Comparison of ENCODE assay signal across 1 cellular context in genomic region chr9:136885950-136886578, GRCh38.
TF ChIP-seq lines count a peak whose summit lies in the region.

A gene with protein sequence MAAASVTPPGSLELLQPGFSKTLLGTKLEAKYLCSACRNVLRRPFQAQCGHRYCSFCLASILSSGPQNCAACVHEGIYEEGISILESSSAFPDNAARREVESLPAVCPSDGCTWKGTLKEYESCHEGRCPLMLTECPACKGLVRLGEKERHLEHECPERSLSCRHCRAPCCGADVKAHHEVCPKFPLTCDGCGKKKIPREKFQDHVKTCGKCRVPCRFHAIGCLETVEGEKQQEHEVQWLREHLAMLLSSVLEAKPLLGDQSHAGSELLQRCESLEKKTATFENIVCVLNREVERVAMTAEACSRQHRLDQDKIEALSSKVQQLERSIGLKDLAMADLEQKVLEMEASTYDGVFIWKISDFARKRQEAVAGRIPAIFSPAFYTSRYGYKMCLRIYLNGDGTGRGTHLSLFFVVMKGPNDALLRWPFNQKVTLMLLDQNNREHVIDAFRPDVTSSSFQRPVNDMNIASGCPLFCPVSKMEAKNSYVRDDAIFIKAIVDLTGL (plus strand): TSS chr9:136886516. CDS start chr9:136898741, 12,225 bp downstream.

TF ChIP-seq in HepG2, 621 proteins besides CTCF, POLR2A, EP300 and RAD21 (continued from another document):
- TF ChIP-seq UBTF (CRISPR knock-in tag; IDR thresholded peaks at IDR 0.05), result peak; percentile 45; the same call in 1 of the 2 replicates
- peak; percentile 68; the same call in 1 of the 2 replicates for TF ChIP-seq ATF1 (CRISPR knock-in tag; IDR thresholded peaks at IDR 0.05)
- TF ChIP-seq MEIS1 (CRISPR knock-in tag; IDR thresholded peaks at IDR 0.05; ENCODE audit: borderline replicate concordance), result no peak
- no peak for TF ChIP-seq ZNF83 (CRISPR knock-in tag; IDR thresholded peaks at IDR 0.05; ENCODE audit: borderline replicate concordance)
- TF ChIP-seq, protein P1, sequence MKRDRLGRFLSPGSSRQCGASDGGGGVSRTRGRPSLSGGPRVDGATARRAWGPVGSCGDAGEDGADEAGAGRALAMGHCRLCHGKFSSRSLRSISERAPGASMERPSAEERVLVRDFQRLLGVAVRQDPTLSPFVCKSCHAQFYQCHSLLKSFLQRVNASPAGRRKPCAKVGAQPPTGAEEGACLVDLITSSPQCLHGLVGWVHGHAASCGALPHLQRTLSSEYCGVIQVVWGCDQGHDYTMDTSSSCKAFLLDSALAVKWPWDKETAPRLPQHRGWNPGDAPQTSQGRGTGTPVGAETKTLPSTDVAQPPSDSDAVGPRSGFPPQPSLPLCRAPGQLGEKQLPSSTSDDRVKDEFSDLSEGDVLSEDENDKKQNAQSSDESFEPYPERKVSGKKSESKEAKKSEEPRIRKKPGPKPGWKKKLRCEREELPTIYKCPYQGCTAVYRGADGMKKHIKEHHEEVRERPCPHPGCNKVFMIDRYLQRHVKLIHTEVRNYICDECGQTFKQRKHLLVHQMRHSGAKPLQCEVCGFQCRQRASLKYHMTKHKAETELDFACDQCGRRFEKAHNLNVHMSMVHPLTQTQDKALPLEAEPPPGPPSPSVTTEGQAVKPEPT (CRISPR knock-in tag; IDR thresholded peaks at IDR 0.05; ENCODE audit: low read depth), result no peak
- TF ChIP-seq POLR2G (IDR thresholded peaks at IDR 0.05; ENCODE audit: low read depth, low read length), result peak; percentile 93
- TF ChIP-seq ZNF432 (CRISPR knock-in tag; IDR thresholded peaks at IDR 0.05; ENCODE audit: borderline replicate concordance), result no peak
- TF ChIP-seq ZSCAN31 (CRISPR knock-in tag; IDR thresholded peaks at IDR 0.05; ENCODE audit: low read depth), result peak; percentile 74
- TF ChIP-seq NFE2 (CRISPR knock-in tag; IDR thresholded peaks at IDR 0.05), result no peak
- TF ChIP-seq ZNF543 (CRISPR knock-in tag; IDR thresholded peaks at IDR 0.05), result 0 out of 2 replicates have a peak, but pooled peaks have one; percentile 3
- TF ChIP-seq, protein P2, sequence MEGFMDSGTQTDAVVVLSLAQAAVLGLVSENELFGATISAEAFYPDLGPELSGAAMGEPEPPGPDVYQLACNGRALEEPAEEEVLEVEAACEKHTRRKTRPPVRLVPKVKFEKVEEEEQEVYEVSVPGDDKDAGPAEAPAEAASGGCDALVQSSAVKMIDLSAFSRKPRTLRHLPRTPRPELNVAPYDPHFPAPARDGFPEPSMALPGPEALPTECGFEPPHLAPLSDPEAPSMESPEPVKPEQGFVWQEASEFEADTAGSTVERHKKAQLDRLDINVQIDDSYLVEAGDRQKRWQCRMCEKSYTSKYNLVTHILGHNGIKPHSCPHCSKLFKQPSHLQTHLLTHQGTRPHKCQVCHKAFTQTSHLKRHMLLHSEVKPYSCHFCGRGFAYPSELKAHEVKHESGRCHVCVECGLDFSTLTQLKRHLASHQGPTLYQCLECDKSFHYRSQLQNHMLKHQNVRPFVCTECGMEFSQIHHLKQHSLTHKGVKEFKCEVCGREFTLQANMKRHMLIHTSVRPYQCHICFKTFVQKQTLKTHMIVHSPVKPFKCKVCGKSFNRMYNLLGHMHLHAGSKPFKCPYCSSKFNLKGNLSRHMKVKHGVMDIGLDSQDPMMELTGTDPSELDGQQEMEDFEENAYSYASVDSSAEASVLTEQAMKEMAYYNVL (CRISPR knock-in tag; IDR thresholded peaks at IDR 0.05; ENCODE audit: borderline replicate concordance), result no peak
- TF ChIP-seq, protein P3, sequence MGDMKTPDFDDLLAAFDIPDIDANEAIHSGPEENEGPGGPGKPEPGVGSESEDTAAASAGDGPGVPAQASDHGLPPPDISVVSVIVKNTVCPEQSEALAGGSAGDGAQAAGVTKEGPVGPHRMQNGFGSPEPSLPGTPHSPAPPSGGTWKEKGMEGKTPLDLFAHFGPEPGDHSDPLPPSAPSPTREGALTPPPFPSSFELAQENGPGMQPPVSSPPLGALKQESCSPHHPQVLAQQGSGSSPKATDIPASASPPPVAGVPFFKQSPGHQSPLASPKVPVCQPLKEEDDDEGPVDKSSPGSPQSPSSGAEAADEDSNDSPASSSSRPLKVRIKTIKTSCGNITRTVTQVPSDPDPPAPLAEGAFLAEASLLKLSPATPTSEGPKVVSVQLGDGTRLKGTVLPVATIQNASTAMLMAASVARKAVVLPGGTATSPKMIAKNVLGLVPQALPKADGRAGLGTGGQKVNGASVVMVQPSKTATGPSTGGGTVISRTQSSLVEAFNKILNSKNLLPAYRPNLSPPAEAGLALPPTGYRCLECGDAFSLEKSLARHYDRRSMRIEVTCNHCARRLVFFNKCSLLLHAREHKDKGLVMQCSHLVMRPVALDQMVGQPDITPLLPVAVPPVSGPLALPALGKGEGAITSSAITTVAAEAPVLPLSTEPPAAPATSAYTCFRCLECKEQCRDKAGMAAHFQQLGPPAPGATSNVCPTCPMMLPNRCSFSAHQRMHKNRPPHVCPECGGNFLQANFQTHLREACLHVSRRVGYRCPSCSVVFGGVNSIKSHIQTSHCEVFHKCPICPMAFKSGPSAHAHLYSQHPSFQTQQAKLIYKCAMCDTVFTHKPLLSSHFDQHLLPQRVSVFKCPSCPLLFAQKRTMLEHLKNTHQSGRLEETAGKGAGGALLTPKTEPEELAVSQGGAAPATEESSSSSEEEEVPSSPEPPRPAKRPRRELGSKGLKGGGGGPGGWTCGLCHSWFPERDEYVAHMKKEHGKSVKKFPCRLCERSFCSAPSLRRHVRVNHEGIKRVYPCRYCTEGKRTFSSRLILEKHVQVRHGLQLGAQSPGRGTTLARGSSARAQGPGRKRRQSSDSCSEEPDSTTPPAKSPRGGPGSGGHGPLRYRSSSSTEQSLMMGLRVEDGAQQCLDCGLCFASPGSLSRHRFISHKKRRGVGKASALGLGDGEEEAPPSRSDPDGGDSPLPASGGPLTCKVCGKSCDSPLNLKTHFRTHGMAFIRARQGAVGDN (CRISPR knock-in tag; IDR thresholded peaks at IDR 0.05), result peak; percentile 53
- TF ChIP-seq SYNCRIP (IDR thresholded peaks at IDR 0.05; ENCODE audit: insufficient read depth, low read depth, low read length), result no peak
- peak; percentile 65; the same call in 1 of the 2 replicates for TF ChIP-seq ZNF124 (CRISPR knock-in tag; IDR thresholded peaks at IDR 0.05)
- TF ChIP-seq RBM39 (IDR thresholded peaks at IDR 0.05; ENCODE audit: low read depth, low read length, poor library complexity, severe bottlenecking), result no peak
- peak; percentile 21; the same call in 1 of the 2 replicates for TF ChIP-seq ERF (CRISPR knock-in tag; IDR thresholded peaks at IDR 0.05)
- peak; percentile 17 for TF ChIP-seq YY1 (IDR thresholded peaks at IDR 0.05; ENCODE audit: insufficient read depth, insufficient replicate concordance, low read depth, low read length)
- TF ChIP-seq ZSCAN20 (CRISPR knock-in tag; IDR thresholded peaks at IDR 0.05; ENCODE audit: borderline replicate concordance), result peak; percentile 84; the same call in 1 of the 2 replicates
- no peak for TF ChIP-seq NFIC (IDR thresholded peaks at IDR 0.05; ENCODE audit: low read length)
- TF ChIP-seq, protein P4, sequence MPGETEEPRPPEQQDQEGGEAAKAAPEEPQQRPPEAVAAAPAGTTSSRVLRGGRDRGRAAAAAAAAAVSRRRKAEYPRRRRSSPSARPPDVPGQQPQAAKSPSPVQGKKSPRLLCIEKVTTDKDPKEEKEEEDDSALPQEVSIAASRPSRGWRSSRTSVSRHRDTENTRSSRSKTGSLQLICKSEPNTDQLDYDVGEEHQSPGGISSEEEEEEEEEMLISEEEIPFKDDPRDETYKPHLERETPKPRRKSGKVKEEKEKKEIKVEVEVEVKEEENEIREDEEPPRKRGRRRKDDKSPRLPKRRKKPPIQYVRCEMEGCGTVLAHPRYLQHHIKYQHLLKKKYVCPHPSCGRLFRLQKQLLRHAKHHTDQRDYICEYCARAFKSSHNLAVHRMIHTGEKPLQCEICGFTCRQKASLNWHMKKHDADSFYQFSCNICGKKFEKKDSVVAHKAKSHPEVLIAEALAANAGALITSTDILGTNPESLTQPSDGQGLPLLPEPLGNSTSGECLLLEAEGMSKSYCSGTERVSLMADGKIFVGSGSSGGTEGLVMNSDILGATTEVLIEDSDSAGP (CRISPR knock-in tag; IDR thresholded peaks at IDR 0.05; ENCODE audit: borderline replicate concordance), result peak; percentile 61; the same call in 1 of the 2 replicates
- peak; percentile 82 for TF ChIP-seq CHD2 (IDR thresholded peaks at IDR 0.05; ENCODE audit: low read depth, low read length)
- TF ChIP-seq ZNF574 (CRISPR knock-in tag; IDR thresholded peaks at IDR 0.05), result peak; percentile 44; the same call in 1 of the 2 replicates
- TF ChIP-seq ZNF878 (CRISPR knock-in tag; IDR thresholded peaks at IDR 0.05), result no peak; the same call in 1 of the 2 replicates
- TF ChIP-seq USF2 (IDR thresholded peaks at IDR 0.05; ENCODE audit: low read depth, low read length), result no peak
- TF ChIP-seq USF2 (CRISPR knock-in tag; IDR thresholded peaks at IDR 0.05; ENCODE audit: borderline replicate concordance), result no peak
- no peak for TF ChIP-seq MBNL3 (CRISPR knock-in tag; conservative IDR thresholded peaks at IDR 0.05)
- 0 out of 2 replicates have a peak, but pooled peaks have one; percentile 43 for TF ChIP-seq GLI4 (CRISPR knock-in tag; IDR thresholded peaks at IDR 0.05; ENCODE audit: borderline replicate concordance)
- peak; percentile 65 for TF ChIP-seq HOXA3 (CRISPR knock-in tag; IDR thresholded peaks at IDR 0.05)
- TF ChIP-seq ZSCAN9 (CRISPR knock-in tag; IDR thresholded peaks at IDR 0.05; ENCODE audit: borderline replicate concordance), result peak; percentile 35; the same call in 1 of the 2 replicates
- TF ChIP-seq THRA (CRISPR knock-in tag; IDR thresholded peaks at IDR 0.05; ENCODE audit: borderline replicate concordance), result 0 out of 2 replicates have a peak, but pooled peaks have one; percentile 29
- no peak for TF ChIP-seq ZNF570 (CRISPR knock-in tag; IDR thresholded peaks at IDR 0.05; ENCODE audit: borderline replicate concordance)
- TF ChIP-seq FOXP4 (CRISPR knock-in tag; IDR thresholded peaks at IDR 0.05), result peak; percentile 36; the same call in 1 of the 2 replicates
